ENCODE assay signal across 11 cellular contexts in genomic region chr16:14007460-14007859, GRCh38.
DNase-seq lines count a peak whose midpoint lies in the region; ATAC-seq and TF ChIP-seq lines count a peak whose summit lies in the region.
"Had no signal": no experiment of that assay in that cellular context is flagged by ENCODE, and none has a peak within 500 bp of the region (broad histone marks: within the 10 kb centered on the region; RNA-seq: fewer than 3 reads in every experiment).

No MANE protein-coding gene starts in this region.

- no peak for TF ChIP-seq POLR2A in HCT116 (IDR thresholded peaks at IDR 0.05; ENCODE audit: borderline replicate concordance, extremely low read depth, insufficient read depth, insufficient read length)

- H3K79me2 ChIP-seq in HCT116 (ENCODE audit: insufficient read depth, low read length) = no peaks in the 10 kb centered on the region

- no peak for TF ChIP-seq RAD21 in HCT116 (IDR thresholded peaks at IDR 0.05; ENCODE audit: low read depth)

- H3K4me1 ChIP-seq in HCT116 (ENCODE audit: control insufficient read depth in 1 of 2, insufficient read depth in 2 of 2, low read length in 2 of 2) = peaks cover 0 to 3% of the 10 kb centered on the region in 2 experiments; a peak in 1 of 4 replicates

- BruUV-seq in HCT116 (replicated peaks; lab: Mats Ljungman, UMichigan) = no TSS peak

- intact Hi-C loops in HCT116 (cut with micrococcal nuclease) = no loop called here
- intact Hi-C loops in posterior vena cava (cut with DNase I) = loop anchor here in 1 of 2 donors (10.0 kb wide), 1 partner anchor 53 kb away; no protein-coding TSS in a partner anchor

- POLR2A ChIA-PET in HCT116 (lab: Charles Lee) = no interaction called here

- no peak for ATAC-seq in HCT116

- no peak overlapping the region for H3K27ac ChIP-seq in HCT116 (ENCODE audit: low read depth, low read length)

- H3K4me2 ChIP-seq in HCT116 (ENCODE audit: low read length) = no peak overlapping the region

- DNase-seq in GM04504 (ENCODE audit: low read depth) = peak; percentile 32
- DNase-seq in HCT116 (ENCODE audit: low read depth, low spot score) = no peak
- peak; percentile 69 for DNase-seq in NCI-H69 (lab: John Stamatoyannopoulos, UW)
- DNase-seq in fibroblast of the aortic adventitia (ENCODE audit: low read depth) = peak; percentile 60
- DNase-seq in cortex of kidney (lab: John Stamatoyannopoulos, UW) = no peak
- DNase-seq in posterior vena cava (ENCODE audit: low spot score) = no peak
- DNase-seq in NK-92 treated with Interleukin-12 subunit alpha and Interleukin-12 subunit beta, amount 100 ng/mL, for 24 hours (lab: John Stamatoyannopoulos, UW) = no peak
- no peak for DNase-seq in NCI-H526 (lab: John Stamatoyannopoulos, UW)
- DNase-seq: activated CD4-positive, alpha-beta T cell treated with anti-CD3 and anti-CD28 coated beads, Interleukin-2, amount 50 U/mL, for 4 hours; central memory CD4-positive, alpha-beta T cell; kidney had no signal

- no peak for TF ChIP-seq CTCF in HCT116 (IDR thresholded peaks at IDR 0.05 in 2 of 3, conservative IDR thresholded peaks at IDR 0.05 in 1 of 3; ENCODE audit: borderline replicate concordance in 1 of 3, insufficient read depth in 1 of 3, low read depth in 2 of 3, low read length in 2 of 3)
- TF ChIP-seq CTCF in fibroblast of the aortic adventitia (IDR thresholded peaks at IDR 0.05; ENCODE audit: insufficient read depth, low read length) = peak; percentile 7

- H4K20me1 ChIP-seq in HCT116 (ENCODE audit: insufficient read depth) = no peaks in the 10 kb centered on the region

- CTCF ChIA-PET in HCT116 (lab: Charles Lee) = no interaction called here

- no peaks in the 10 kb centered on the region for H3K36me3 ChIP-seq in HCT116 (ENCODE audit: control insufficient read depth in 1 of 2, insufficient read depth in 2 of 2, low read length in 2 of 2)

- no peaks in the 10 kb centered on the region for H3K9me2 ChIP-seq in HCT116 (ENCODE audit: insufficient read depth)

- H3K9me3 ChIP-seq in HCT116 (ENCODE audit: control insufficient read depth in 1 of 2, insufficient read depth in 1 of 2, low read depth in 1 of 2, low read length in 2 of 2) = no peaks in the 10 kb centered on the region

- peak overlapping the region; percentile 29 for H2AFZ ChIP-seq in HCT116 (ENCODE audit: low read depth, low read length, poor library complexity, severe bottlenecking)

- H3K9ac ChIP-seq in HCT116 (ENCODE audit: low read length) = no peak overlapping the region

- RAD21 ChIA-PET in HCT116 (lab: Charles Lee; ENCODE audit: low non-redundant PET in 1 of 2, low total read pairs in 2 of 2, uncharacterized antibody in 2 of 2, unreplicated experiment in 2 of 2) = no interaction called here

- H3K27me3 ChIP-seq in HCT116 (ENCODE audit: insufficient read depth, low read length) = no peaks in the 10 kb centered on the region

- H3K4me3 ChIP-seq in HCT116 (replicated peaks in 1 of 2; ENCODE audit: low read depth in 1 of 2, low read length in 2 of 2) = no peak overlapping the region
- no peak overlapping the region for H3K4me3 ChIP-seq in fibroblast of the aortic adventitia (ENCODE audit: low read depth, low read length)

TF ChIP-seq in HCT116, 20 proteins besides CTCF, POLR2A, EP300 and RAD21:
- TF ChIP-seq, protein P1, sequence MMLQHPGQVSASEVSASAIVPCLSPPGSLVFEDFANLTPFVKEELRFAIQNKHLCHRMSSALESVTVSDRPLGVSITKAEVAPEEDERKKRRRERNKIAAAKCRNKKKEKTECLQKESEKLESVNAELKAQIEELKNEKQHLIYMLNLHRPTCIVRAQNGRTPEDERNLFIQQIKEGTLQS (IDR thresholded peaks at IDR 0.05) = no peak
- TF ChIP-seq, protein P2, sequence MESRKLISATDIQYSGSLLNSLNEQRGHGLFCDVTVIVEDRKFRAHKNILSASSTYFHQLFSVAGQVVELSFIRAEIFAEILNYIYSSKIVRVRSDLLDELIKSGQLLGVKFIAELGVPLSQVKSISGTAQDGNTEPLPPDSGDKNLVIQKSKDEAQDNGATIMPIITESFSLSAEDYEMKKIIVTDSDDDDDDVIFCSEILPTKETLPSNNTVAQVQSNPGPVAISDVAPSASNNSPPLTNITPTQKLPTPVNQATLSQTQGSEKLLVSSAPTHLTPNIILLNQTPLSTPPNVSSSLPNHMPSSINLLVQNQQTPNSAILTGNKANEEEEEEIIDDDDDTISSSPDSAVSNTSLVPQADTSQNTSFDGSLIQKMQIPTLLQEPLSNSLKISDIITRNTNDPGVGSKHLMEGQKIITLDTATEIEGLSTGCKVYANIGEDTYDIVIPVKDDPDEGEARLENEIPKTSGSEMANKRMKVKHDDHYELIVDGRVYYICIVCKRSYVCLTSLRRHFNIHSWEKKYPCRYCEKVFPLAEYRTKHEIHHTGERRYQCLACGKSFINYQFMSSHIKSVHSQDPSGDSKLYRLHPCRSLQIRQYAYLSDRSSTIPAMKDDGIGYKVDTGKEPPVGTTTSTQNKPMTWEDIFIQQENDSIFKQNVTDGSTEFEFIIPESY (IDR thresholded peaks at IDR 0.05; ENCODE audit: extremely low read depth, insufficient replicate concordance, low read length) = no peak
- no peak for TF ChIP-seq ELF1 (IDR thresholded peaks at IDR 0.05; ENCODE audit: borderline replicate concordance, low read depth)
- no peak for TF ChIP-seq ZFX (IDR thresholded peaks at IDR 0.05)
- no peak for TF ChIP-seq CEBPB (IDR thresholded peaks at IDR 0.05; ENCODE audit: low read depth)
- no peak for TF ChIP-seq SP1 (IDR thresholded peaks at IDR 0.05; ENCODE audit: low read depth)
- TF ChIP-seq SRF (IDR thresholded peaks at IDR 0.05; ENCODE audit: low read depth) = no peak
TF ChIP-seq in HCT116: peak in this region for 0.

Comparison
In these comparisons a context has a peak if more than half of its experiments do, and no peak if none do; other contexts are left out.
1. DNase-seq: peak in GM04504 (single experiment), NCI-H69 (single experiment) and fibroblast of the aortic adventitia (single experiment); none in HCT116 (single experiment), cortex of kidney (single experiment), posterior vena cava (single experiment), NK-92 treated with Interleukin-12 subunit alpha and Interleukin-12 subunit beta, amount 100 ng/mL, for 24 hours (single experiment) and NCI-H526 (0 of 2).